ENCODE assay signal across 2 cellular contexts in genomic region chr17:510223-510917, GRCh38.
TF ChIP-seq lines count a peak whose summit lies in the region.

No MANE protein-coding gene starts in this region.

TF ChIP-seq in IMR-90, 13 proteins besides CTCF, POLR2A, EP300 and RAD21:
- no peak for TF ChIP-seq MAFK (IDR thresholded peaks at IDR 0.05; ENCODE audit: low read depth, low read length)
- TF ChIP-seq ELK1 (IDR thresholded peaks at IDR 0.05; ENCODE audit: borderline replicate concordance, low read depth, low read length), result no peak
- TF ChIP-seq MXI1 (IDR thresholded peaks at IDR 0.05; ENCODE audit: borderline replicate concordance, low read depth, low read length), result no peak
- TF ChIP-seq CEBPB (IDR thresholded peaks at IDR 0.05; ENCODE audit: low read depth, low read length), result no peak
- no peak for TF ChIP-seq CHD1 (IDR thresholded peaks at IDR 0.05; ENCODE audit: low read depth, low read length)
- TF ChIP-seq BHLHE40 (IDR thresholded peaks at IDR 0.05; ENCODE audit: low read depth, low read length), result no peak
- TF ChIP-seq SMC3 (IDR thresholded peaks at IDR 0.05; ENCODE audit: low read depth, low read length), result no peak
- TF ChIP-seq MAZ (IDR thresholded peaks at IDR 0.05; ENCODE audit: borderline replicate concordance, low read depth, low read length), result no peak
- no peak for TF ChIP-seq RCOR1 (IDR thresholded peaks at IDR 0.05; ENCODE audit: insufficient replicate concordance, low read length)
- no peak for TF ChIP-seq USF2 (IDR thresholded peaks at IDR 0.05; ENCODE audit: low read depth, low read length)
- no peak for TF ChIP-seq NFE2L2 (IDR thresholded peaks at IDR 0.05; ENCODE audit: low read depth, low read length)

TF ChIP-seq in endothelial cell of umbilical vein, 7 proteins besides CTCF, POLR2A, EP300 and RAD21:
- TF ChIP-seq FOS (IDR thresholded peaks at IDR 0.05; ENCODE audit: borderline replicate concordance, insufficient read depth, low read length), result no peak
- no peak for TF ChIP-seq GATA2 (IDR thresholded peaks at IDR 0.05; ENCODE audit: insufficient read depth, insufficient read length, low read depth, low read length)
- no peak for TF ChIP-seq EZH2 (IDR thresholded peaks at IDR 0.05; ENCODE audit: borderline replicate concordance, low read depth, low read length, severe bottlenecking)
- TF ChIP-seq MAX (IDR thresholded peaks at IDR 0.05; ENCODE audit: insufficient read depth, insufficient read length), result no peak
- TF ChIP-seq POLR2AphosphoS5 (IDR thresholded peaks at IDR 0.05; ENCODE audit: insufficient read depth, low read depth, low read length), result no peak
- TF ChIP-seq MYC (IDR thresholded peaks at IDR 0.05; ENCODE audit: low read depth, low read length), result no peak
- TF ChIP-seq JUN (IDR thresholded peaks at IDR 0.05; ENCODE audit: borderline replicate concordance, insufficient read depth, insufficient read length, low read depth), result no peak
